In the genomic region with DNA sequence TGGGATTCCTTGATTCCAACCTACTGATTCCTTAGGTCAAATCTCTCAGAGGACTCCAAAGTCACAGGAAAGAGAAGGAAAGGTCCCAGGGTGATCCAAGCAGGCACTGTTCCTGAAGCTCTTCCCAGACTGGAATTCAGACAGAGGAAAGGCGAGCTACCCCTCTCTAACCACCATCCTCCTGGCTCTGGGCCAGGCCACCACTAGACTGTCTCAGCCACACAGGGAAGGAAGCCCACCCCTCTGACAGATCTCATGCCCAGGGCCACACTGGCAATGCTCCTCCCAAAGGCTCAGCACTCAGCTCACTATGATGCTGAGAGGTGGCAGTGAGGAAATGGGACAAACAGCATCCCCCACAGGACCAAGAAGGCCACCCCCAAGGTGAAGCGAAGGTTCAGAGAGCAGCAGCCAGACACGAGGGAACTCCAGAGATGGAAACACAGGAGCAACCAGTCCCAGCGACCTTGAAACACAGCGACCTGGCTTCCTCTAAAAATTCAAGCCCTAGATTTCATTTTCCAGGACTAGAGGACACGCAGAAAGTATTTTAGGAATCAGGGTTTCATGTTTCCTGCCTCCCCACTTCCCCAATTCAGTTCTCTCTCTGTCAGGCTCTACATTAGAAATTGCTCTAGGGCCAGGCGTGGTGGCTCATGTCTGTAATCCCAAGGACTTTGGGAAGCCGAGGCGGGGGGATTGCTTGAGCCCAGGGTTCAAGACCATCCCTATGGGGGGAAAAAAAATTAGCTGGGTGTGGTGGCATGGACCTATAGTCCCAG, we compare ENCODE assay signal across 2 cellular contexts.
A peak's percentile ranks its signal among the peaks of the same experiment; 100 is the strongest.
TF ChIP-seq lines count a peak whose summit lies in the region.

No MANE protein-coding gene starts in this region.

TF ChIP-seq in liver, 16 proteins besides CTCF, POLR2A, EP300 and RAD21:
- TF ChIP-seq NR2F2 (IDR thresholded peaks at IDR 0.05) (peak; percentile 46), TAF1 (conservative IDR thresholded peaks at IDR 0.05) (no peak)

TF ChIP-seq in HepG2, 621 proteins besides CTCF, POLR2A, EP300 and RAD21:
- TF ChIP-seq, protein P1, sequence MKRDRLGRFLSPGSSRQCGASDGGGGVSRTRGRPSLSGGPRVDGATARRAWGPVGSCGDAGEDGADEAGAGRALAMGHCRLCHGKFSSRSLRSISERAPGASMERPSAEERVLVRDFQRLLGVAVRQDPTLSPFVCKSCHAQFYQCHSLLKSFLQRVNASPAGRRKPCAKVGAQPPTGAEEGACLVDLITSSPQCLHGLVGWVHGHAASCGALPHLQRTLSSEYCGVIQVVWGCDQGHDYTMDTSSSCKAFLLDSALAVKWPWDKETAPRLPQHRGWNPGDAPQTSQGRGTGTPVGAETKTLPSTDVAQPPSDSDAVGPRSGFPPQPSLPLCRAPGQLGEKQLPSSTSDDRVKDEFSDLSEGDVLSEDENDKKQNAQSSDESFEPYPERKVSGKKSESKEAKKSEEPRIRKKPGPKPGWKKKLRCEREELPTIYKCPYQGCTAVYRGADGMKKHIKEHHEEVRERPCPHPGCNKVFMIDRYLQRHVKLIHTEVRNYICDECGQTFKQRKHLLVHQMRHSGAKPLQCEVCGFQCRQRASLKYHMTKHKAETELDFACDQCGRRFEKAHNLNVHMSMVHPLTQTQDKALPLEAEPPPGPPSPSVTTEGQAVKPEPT (CRISPR knock-in tag; IDR thresholded peaks at IDR 0.05; ENCODE audit: low read depth), result no peak
- TF ChIP-seq SRF (IDR thresholded peaks at IDR 0.05; ENCODE audit: low read depth, low read length), result no peak
- no peak for TF ChIP-seq ZNF44 (CRISPR knock-in tag; IDR thresholded peaks at IDR 0.05)
